In genomic region chr11:87141322-87141721, GRCh38 we compare ENCODE assay signal across 6 cellular contexts.
"Had no signal": no experiment of that assay in that cellular context is flagged by ENCODE, and none has a peak within 500 bp of the region (broad histone marks: within the 10 kb centered on the region; RNA-seq: fewer than 3 reads in every experiment).

No MANE protein-coding gene starts in this region.

- DNase-seq: IMR-90, KBM-7 had no signal

- H3K4me3 ChIP-seq: K562 had no signal

- H3K27ac ChIP-seq: HL-60 had no signal

- FAIRE-seq: HepG2, HTR-8/SVneo, K562 had no signal
